In the genomic region with DNA sequence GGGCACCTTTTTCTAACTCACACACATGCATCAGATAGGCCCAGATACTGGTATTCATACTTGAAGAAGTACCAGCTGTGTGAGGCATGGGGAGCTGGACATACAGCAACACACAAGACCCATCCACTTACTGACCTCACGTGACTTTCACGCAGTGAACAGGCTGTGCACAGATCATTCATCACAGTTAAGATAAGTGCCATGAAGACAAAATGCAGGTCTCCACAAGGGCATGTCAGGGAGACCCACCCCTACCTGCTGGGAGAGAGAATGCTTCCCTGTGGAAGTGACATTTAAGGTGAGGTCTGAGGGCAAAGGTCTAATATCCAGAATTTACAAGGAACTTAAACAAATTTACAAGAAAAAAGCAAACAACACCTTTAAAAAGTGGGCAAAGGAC, we compare ENCODE assay signal across 29 cellular contexts. TPM values are rescaled to one million over a fixed set of nuclear protein-coding genes. Genes with fewer than 3 reads are reported as not detected.
"Had no signal": no experiment of that assay in that cellular context is flagged by ENCODE, and none has a peak within 500 bp of the region (broad histone marks: within the 10 kb centered on the region; RNA-seq: fewer than 3 reads in every experiment).

No MANE protein-coding gene starts in this region.

- H3K27ac Mint-ChIP-seq: activated CD4-positive, alpha-beta T cell treated with anti-CD3 and anti-CD28 coated beads, Interleukin-2, amount 10 ng/mL, durations not matched to agents 7 days and 5 days; mesothelial cell of epicardium; progenitor cell of endocrine pancreas; T-helper 17 cell had no signal

- H3K9me3 ChIP-seq: heart left ventricle, neutrophil, ovary, right lobe of liver, suprapubic skin, tibial artery, upper lobe of right lung had no signal

- H3K4me1 Mint-ChIP-seq: activated CD4-positive, alpha-beta T cell treated with anti-CD3 and anti-CD28 coated beads, Interleukin-2, amount 10 ng/mL, durations not matched to agents 7 days and 5 days; mesothelial cell of epicardium had no signal

- H3K4me1 ChIP-seq: foreskin keratinocyte, heart left ventricle, right lobe of liver, suprapubic skin, tibial artery, upper lobe of right lung had no signal

- H3K9me3 Mint-ChIP-seq: activated CD4-positive, alpha-beta T cell treated with anti-CD3 and anti-CD28 coated beads, Interleukin-2, amount 10 ng/mL, durations not matched to agents 7 days and 5 days; activated T-cell treated with anti-CD3 and anti-CD28 coated beads, Interleukin-2, amount 50 U/mL, for 4 hours; mesothelial cell of epicardium; naive thymus-derived CD8-positive, alpha-beta T cell had no signal

- H3K27ac ChIP-seq: foreskin keratinocyte, heart left ventricle, neutrophil, ovary, right lobe of liver, suprapubic skin, tibial artery, upper lobe of right lung, WERI-Rb-1 had no signal

- H3K4me3 Mint-ChIP-seq: activated CD4-positive, alpha-beta T cell treated with anti-CD3 and anti-CD28 coated beads, Interleukin-2, amount 10 ng/mL, durations not matched to agents 7 days and 5 days; activated T-cell treated with anti-CD3 and anti-CD28 coated beads, Interleukin-2, amount 50 U/mL, for 4 hours; immature natural killer cell; mesothelial cell of epicardium; naive thymus-derived CD8-positive, alpha-beta T cell; T-helper 17 cell had no signal

- H3K27me3 Mint-ChIP-seq: activated CD4-positive, alpha-beta T cell treated with anti-CD3 and anti-CD28 coated beads, Interleukin-2, amount 10 ng/mL, durations not matched to agents 7 days and 5 days; naive thymus-derived CD8-positive, alpha-beta T cell; progenitor cell of endocrine pancreas; T-helper 17 cell had no signal

- H3K27me3 ChIP-seq: foreskin keratinocyte, heart left ventricle, neutrophil, ovary, right lobe of liver, suprapubic skin, tibial artery, upper lobe of right lung had no signal

- H3K36me3 ChIP-seq: ovary, WERI-Rb-1 had no signal

- H3K4me3 ChIP-seq: heart left ventricle, ovary, right lobe of liver, suprapubic skin, tibial artery, upper lobe of right lung had no signal

- ATAC-seq: activated CD4-positive, CD25-positive, alpha-beta regulatory T cell treated with anti-CD3 and anti-CD28 coated beads, Interleukin-2, amount 50 U/mL, for 24 hours; activated T-cell treated with anti-CD3 and anti-CD28 coated beads, Interleukin-2, amount 50 U/mL, for 4 hours; esophagus mucosa; foreskin keratinocyte; heart left ventricle; naive thymus-derived CD8-positive, alpha-beta T cell; right lobe of liver; SK-N-SH treated with all-trans-retinoic acid at 6 μM for 48 hours; T-helper 17 cell; upper lobe of right lung had no signal

- DNase-seq: activated CD4-positive, alpha-beta T cell treated with anti-CD3 and anti-CD28 coated beads, Interleukin-2, amount 10 ng/mL, durations not matched to agents 7 days and 5 days; activated CD8-positive, alpha-beta memory T cell treated with anti-CD3 and anti-CD28 coated beads, Interleukin-2, amount 50 U/mL, for 48 hours; activated naive CD4-positive, alpha-beta T cell treated with Interleukin-2 at 50 U/mL for 16 hours; activated T-cell treated with anti-CD3 and anti-CD28 coated beads, Interleukin-2, amount 50 U/mL, for 4 hours; amygdala; caudate nucleus; cortex of kidney; foreskin keratinocyte; heart left ventricle; hypothalamus; immature natural killer cell; kidney; naive thymus-derived CD8-positive, alpha-beta T cell; ovary; right lobe of liver; stimulated activated CD4-positive, alpha-beta T cell treated with anti-CD3 and anti-CD28 coated beads, Interleukin-2, amount 100 ng/mL, for 48 hours; T-helper 17 cell; T1000; tibial artery; upper lobe of right lung; WERI-Rb-1 had no signal

RNA-seq across cellular contexts. Expression of gene SP140, which starts 44.3 kb away (rescaled TPM):
- total RNA-seq: endothelial cell of umbilical vein had no signal
- polyA plus RNA-seq: endothelial cell of umbilical vein had no signal
